In the genomic region with DNA sequence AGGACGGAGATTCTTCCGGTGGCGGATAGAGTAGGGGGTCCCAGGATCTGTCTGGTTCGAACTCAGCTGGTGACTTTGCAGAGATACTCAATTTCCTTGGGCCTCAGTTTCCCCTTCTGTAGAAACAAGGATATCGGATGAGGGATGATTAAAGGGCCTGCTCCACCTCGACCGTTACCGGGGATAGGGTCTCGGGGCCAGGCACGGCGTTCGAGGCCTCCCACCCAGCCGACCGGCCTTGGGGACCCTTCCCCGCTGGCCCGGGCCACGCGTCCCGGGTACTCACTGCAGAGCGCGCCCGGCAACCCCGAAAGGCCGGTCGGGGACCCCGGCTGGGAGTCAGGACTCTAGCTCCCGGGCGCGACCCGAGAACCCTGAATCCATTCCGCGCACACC, we compare ENCODE assay signal across 1 cellular context.
TF ChIP-seq lines count a peak whose summit lies in the region.

No MANE protein-coding gene starts in this region.

TF ChIP-seq in GM23338, 12 proteins besides CTCF, POLR2A, EP300 and RAD21 (continued from another document):
- TF ChIP-seq, protein P1, sequence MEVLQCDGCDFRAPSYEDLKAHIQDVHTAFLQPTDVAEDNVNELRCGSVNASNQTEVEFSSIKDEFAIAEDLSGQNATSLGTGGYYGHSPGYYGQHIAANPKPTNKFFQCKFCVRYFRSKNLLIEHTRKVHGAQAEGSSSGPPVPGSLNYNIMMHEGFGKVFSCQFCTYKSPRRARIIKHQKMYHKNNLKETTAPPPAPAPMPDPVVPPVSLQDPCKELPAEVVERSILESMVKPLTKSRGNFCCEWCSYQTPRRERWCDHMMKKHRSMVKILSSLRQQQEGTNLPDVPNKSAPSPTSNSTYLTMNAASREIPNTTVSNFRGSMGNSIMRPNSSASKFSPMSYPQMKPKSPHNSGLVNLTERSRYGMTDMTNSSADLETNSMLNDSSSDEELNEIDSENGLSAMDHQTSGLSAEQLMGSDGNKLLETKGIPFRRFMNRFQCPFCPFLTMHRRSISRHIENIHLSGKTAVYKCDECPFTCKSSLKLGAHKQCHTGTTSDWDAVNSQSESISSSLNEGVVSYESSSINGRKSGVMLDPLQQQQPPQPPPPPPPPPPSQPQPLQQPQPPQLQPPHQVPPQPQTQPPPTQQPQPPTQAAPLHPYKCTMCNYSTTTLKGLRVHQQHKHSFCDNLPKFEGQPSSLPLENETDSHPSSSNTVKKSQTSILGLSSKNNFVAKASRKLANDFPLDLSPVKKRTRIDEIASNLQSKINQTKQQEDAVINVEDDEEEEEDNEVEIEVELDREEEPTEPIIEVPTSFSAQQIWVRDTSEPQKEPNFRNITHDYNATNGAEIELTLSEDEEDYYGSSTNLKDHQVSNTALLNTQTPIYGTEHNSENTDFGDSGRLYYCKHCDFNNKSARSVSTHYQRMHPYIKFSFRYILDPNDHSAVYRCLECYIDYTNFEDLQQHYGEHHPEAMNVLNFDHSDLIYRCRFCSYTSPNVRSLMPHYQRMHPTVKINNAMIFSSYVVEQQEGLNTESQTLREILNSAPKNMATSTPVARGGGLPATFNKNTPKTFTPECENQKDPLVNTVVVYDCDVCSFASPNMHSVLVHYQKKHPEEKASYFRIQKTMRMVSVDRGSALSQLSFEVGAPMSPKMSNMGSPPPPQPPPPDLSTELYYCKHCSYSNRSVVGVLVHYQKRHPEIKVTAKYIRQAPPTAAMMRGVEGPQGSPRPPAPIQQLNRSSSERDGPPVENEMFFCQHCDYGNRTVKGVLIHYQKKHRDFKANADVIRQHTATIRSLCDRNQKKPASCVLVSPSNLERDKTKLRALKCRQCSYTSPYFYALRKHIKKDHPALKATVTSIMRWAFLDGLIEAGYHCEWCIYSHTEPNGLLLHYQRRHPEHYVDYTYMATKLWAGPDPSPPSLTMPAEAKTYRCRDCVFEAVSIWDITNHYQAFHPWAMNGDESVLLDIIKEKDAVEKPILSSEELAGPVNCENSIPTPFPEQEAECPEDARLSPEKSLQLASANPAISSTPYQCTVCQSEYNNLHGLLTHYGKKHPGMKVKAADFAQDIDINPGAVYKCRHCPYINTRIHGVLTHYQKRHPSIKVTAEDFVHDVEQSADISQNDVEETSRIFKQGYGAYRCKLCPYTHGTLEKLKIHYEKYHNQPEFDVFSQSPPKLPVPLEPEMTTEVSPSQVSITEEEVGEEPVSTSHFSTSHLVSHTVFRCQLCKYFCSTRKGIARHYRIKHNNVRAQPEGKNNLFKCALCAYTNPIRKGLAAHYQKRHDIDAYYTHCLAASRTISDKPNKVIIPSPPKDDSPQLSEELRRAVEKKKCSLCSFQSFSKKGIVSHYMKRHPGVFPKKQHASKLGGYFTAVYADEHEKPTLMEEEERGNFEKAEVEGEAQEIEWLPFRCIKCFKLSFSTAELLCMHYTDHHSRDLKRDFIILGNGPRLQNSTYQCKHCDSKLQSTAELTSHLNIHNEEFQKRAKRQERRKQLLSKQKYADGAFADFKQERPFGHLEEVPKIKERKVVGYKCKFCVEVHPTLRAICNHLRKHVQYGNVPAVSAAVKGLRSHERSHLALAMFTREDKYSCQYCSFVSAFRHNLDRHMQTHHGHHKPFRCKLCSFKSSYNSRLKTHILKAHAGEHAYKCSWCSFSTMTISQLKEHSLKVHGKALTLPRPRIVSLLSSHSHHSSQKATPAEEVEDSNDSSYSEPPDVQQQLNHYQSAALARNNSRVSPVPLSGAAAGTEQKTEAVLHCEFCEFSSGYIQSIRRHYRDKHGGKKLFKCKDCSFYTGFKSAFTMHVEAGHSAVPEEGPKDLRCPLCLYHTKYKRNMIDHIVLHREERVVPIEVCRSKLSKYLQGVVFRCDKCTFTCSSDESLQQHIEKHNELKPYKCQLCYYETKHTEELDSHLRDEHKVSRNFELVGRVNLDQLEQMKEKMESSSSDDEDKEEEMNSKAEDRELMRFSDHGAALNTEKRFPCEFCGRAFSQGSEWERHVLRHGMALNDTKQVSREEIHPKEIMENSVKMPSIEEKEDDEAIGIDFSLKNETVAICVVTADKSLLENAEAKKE (CRISPR knock-in tag; IDR thresholded peaks at IDR 0.05), result no peak
- TF ChIP-seq CREB1 (CRISPR knock-in tag; IDR thresholded peaks at IDR 0.05; ENCODE audit: low read depth) (no peak), JUNB (IDR thresholded peaks at IDR 0.05; ENCODE audit: unreplicated experiment) (no peak), EZH2 (IDR thresholded peaks at IDR 0.05; ENCODE audit: low read depth, unreplicated experiment) (no peak), ZNF331 (CRISPR knock-in tag; IDR thresholded peaks at IDR 0.05; ENCODE audit: low read depth) (no peak), POLR2AphosphoS5 (IDR thresholded peaks at IDR 0.05; ENCODE audit: low read depth) (no peak), NANOG (IDR thresholded peaks at IDR 0.05; ENCODE audit: borderline replicate concordance) (no peak)
